Comparison of ENCODE assay signal across 8 cellular contexts in the genomic region with DNA sequence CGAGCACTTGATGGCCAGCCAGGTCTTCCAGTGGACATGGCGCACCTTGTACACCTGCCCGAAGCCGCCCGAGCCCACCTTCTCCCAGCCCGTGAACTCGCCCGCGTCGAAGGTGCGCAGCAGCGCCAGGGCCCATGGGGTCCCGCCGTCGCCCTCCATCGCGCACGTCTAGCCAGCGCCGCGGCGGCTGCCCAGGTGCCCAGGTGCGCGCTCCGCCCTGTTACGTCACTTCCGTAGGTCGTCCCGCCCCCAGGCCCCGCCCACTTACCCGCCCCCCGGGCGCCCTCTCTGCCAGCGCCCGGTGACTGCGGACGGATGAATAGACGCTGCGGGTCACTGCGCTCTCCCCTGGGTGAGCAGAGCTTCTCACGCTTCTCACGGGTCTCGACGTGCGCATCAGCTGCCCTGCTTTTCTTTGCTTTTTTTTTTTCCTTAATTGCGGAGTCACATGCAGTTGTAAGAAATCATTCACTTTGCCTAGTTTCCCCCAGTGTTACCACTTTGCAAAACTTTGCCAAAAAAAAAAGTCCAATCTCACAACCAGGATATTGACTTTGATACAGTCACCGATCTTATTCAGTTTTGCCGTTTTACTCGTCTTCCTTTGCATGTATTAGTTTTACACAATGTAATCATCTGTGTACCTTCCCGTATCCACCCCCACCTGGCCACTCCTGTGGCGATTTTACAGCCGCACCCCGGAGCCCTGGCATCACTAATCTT. TPM values are rescaled to one million over a fixed set of nuclear protein-coding genes. Genes with fewer than 3 reads are reported as not detected.
DNase-seq lines count a peak whose midpoint lies in the region; ATAC-seq and TF ChIP-seq lines count a peak whose summit lies in the region.

Gene RIPK4, minus strand, starts transcription at position 170 of the 723 bp plus-strand sequence. Its CDS starts 11 bp downstream, at position 159.

- peaks cover 100% of the 10 kb centered on the region for H3K27me3 ChIP-seq in neutrophil
- H3K27me3 ChIP-seq in SJCRH30 = peaks cover 22% of the 10 kb centered on the region; the same call in 1 of the 2 replicates

- peak within 1 kb of the TSS; percentile 91 for H3K27ac Mint-ChIP-seq in type B pancreatic cell

- H3K36me3 ChIP-seq in neutrophil (no peaks in the 10 kb centered on the region), SJCRH30 (no peaks in the 10 kb centered on the region)

- ATAC-seq in esophagus mucosa = peak; percentile 85
- no peak for ATAC-seq in HG03442 (IDR thresholded peaks at IDR 0.05; ENCODE audit: unreplicated experiment)

- H3K9me3 Mint-ChIP-seq in type B pancreatic cell = no peaks in the 10 kb centered on the region

- H3K36me3 Mint-ChIP-seq in type B pancreatic cell = no peaks in the 10 kb centered on the region

- H3K4me3 ChIP-seq in neutrophil (ENCODE audit: low read depth in 1 of 2, low read length in 1 of 2) (peak within 1 kb of the TSS; percentile 42 to 61), SJCRH30 (no peak within 1 kb of the TSS)

- TF ChIP-seq CTCF in GM20000 (IDR thresholded peaks at IDR 0.05; ENCODE audit: extremely low read depth, missing control alignments) (no peak), neutrophil (IDR thresholded peaks at IDR 0.05) (no peak), type B pancreatic cell (conservative IDR thresholded peaks at IDR 0.05) (no peak)

- H3K27ac ChIP-seq in neutrophil (no peak within 1 kb of the TSS), SJCRH30 (no peak within 1 kb of the TSS)

- peak within 1 kb of the TSS; percentile 92 for H3K4me3 Mint-ChIP-seq in type B pancreatic cell

- H3K9me3 ChIP-seq in neutrophil = no peaks in the 10 kb centered on the region
- H3K9me3 ChIP-seq in SJCRH30 (replicated peaks) = no peaks in the 10 kb centered on the region

- H3K4me1 Mint-ChIP-seq in type B pancreatic cell (ENCODE audit: unreplicated experiment) = peaks cover 40% of the 10 kb centered on the region

- DNase-seq in GM20000 (ENCODE audit: low spot score) (peak; percentile 82), NCI-H2171 treated with DMSO at 0.1 percent for 48 hours (lab: John Stamatoyannopoulos, UW) (peak; percentile 83), type B pancreatic cell (ENCODE audit: extremely low spot score, unreplicated experiment) (no peak), SJCRH30 (no peak)
- DNase-seq in activated CD8-positive, alpha-beta memory T cell treated with anti-CD3 and anti-CD28 coated beads for 48 hours (ENCODE audit: low read depth in 2 of 3, low spot score in 2 of 3) = peak; percentile 16 to 34 (median 25)

- H3K27me3 Mint-ChIP-seq in type B pancreatic cell = peaks cover 83% of the 10 kb centered on the region

- H3K4me1 ChIP-seq in neutrophil (ENCODE audit: control insufficient read depth in 1 of 2, insufficient read depth in 1 of 2, low read depth in 1 of 2, low read length in 1 of 2) (peaks cover 36 to 58% of the 10 kb centered on the region in 2 experiments), SJCRH30 (no peaks in the 10 kb centered on the region)

RNA-seq across cellular contexts. Expression of gene RIPK4, which starts in this region (rescaled TPM):
- total RNA-seq in esophagus mucosa = 51.1 TPM
- total RNA-seq in type B pancreatic cell (ENCODE audit: low replicate concordance) = 13.7 and 30.3 TPM in 2 replicates
- total RNA-seq in SJCRH30 (2014; rRNA removed; shearing (Covaris generic)) = not detected in 2 replicates

Comparison
In these comparisons a context has a peak if more than half of its experiments do, and no peak if none do; other contexts are left out.
1. RNA of gene RIPK4 (total RNA-seq): 51.1 TPM in esophagus mucosa (single experiment) and 13.7 to 30.3 TPM in type B pancreatic cell; not detected in SJCRH30; every median in the first group is over 10 times any median in the second.
2. DNase-seq: peak in GM20000 (single experiment), NCI-H2171 treated with DMSO at 0.1 percent for 48 hours (single experiment) and activated CD8-positive, alpha-beta memory T cell treated with anti-CD3 and anti-CD28 coated beads for 48 hours (3 of 3); none in type B pancreatic cell (single experiment) and SJCRH30 (0 of 2).